11 cellular contexts compared by ENCODE assay signal in genomic region chr1:232600430-232601258, GRCh38. TPM values are rescaled to one million over a fixed set of nuclear protein-coding genes. Genes with fewer than 3 reads are reported as not detected.
A peak's percentile ranks its signal among the peaks of the same experiment; 100 is the strongest.
DNase-seq lines count a peak whose midpoint lies in the region; ATAC-seq and TF ChIP-seq lines count a peak whose summit lies in the region.
"Had no signal": no experiment of that assay in that cellular context is flagged by ENCODE, and none has a peak within 500 bp of the region (broad histone marks: within the 10 kb centered on the region; RNA-seq: fewer than 3 reads in every experiment).

No MANE protein-coding gene starts in this region.

- no peaks in the 10 kb centered on the region for H3K27me3 ChIP-seq in left lung
- no peaks in the 10 kb centered on the region for H3K27me3 ChIP-seq in effector memory CD4-positive, alpha-beta T cell (replicated peaks; ENCODE audit: control insufficient read depth, insufficient read depth, low read length, poor library complexity, severe bottlenecking)

- H3K36me3 ChIP-seq in OCI-LY7 (ENCODE audit: insufficient read depth, low read length): no peaks in the 10 kb centered on the region
- H3K36me3 ChIP-seq in left lung: no peaks in the 10 kb centered on the region
- no peaks in the 10 kb centered on the region for H3K36me3 ChIP-seq in effector memory CD4-positive, alpha-beta T cell (ENCODE audit: control insufficient read depth, insufficient read depth, low read length)

- peaks cover 9% of the 10 kb centered on the region; the same call in 1 of the 2 replicates for H3K79me2 ChIP-seq in OCI-LY7 (ENCODE audit: insufficient read depth, low read depth, low read length)

- H4K20me1 ChIP-seq in OCI-LY7 (ENCODE audit: insufficient read depth, low read length): 0 out of 2 replicates have a peak, but pooled peaks cover 6% of the 10 kb centered on the region

- peak; percentile 28 for ATAC-seq in HG02678 (IDR thresholded peaks at IDR 0.05; ENCODE audit: unreplicated experiment)
- peak; percentile 68 for ATAC-seq in left lung
- ATAC-seq in GM21786 (IDR thresholded peaks at IDR 0.05; ENCODE audit: unreplicated experiment): no peak
- ATAC-seq in GM21717 (IDR thresholded peaks at IDR 0.05; ENCODE audit: unreplicated experiment): no peak

- H2AFZ ChIP-seq in OCI-LY7 (ENCODE audit: low read length): no peak overlapping the region; the same call in 1 of the 2 replicates

- intact Hi-C loops in OCI-LY7 (cut with micrococcal nuclease; ENCODE audit: unreplicated experiment) (no loop called here), left lung (cut with DNase I) (no loop called here)

- H3K4me1 ChIP-seq in OCI-LY7 (ENCODE audit: insufficient read depth, low read length, poor library complexity, severe bottlenecking) (peaks cover 60% of the 10 kb centered on the region), left lung (peaks cover 6 to 39% of the 10 kb centered on the region in 2 donors)
- H3K4me1 ChIP-seq in effector memory CD4-positive, alpha-beta T cell (ENCODE audit: control insufficient read depth, insufficient read depth, low read length, poor library complexity, severe bottlenecking): peaks cover 4% of the 10 kb centered on the region

- peak; percentile 37 for DNase-seq in GM12865 (ENCODE audit: low read depth)
- DNase-seq in OCI-LY7 (ENCODE audit: low spot score): peak; percentile 49
- no peak for DNase-seq in left lung
- no peak for DNase-seq in effector memory CD4-positive, alpha-beta T cell
- DNase-seq in NCI-H1105 (lab: John Stamatoyannopoulos, UW): no peak
- DNase-seq: activated naive CD4-positive, alpha-beta T cell treated with Interleukin-2 at 50 U/mL for 16 hours; nephron progenitor cell had no signal

- peak overlapping the region; percentile 36 for H3K4me2 ChIP-seq in OCI-LY7 (ENCODE audit: low read length)

- no peaks in the 10 kb centered on the region for H3K9me2 ChIP-seq in OCI-LY7 (ENCODE audit: insufficient read depth, low read length)

- CTCF ChIA-PET in OCI-LY7 (lab: Charles Lee; ENCODE audit: unreplicated experiment): no interaction called here

- H3K27ac ChIP-seq in OCI-LY7 (ENCODE audit: low read depth, low read length, poor library complexity, severe bottlenecking) (peak overlapping the region; percentile 42), left lung (peak overlapping the region in 1 of 2 donors; percentile 63)
- H3K27ac ChIP-seq in effector memory CD4-positive, alpha-beta T cell (ENCODE audit: insufficient read depth, low read length, poor library complexity, severe bottlenecking): no peak overlapping the region
- H3K27ac ChIP-seq: HL-60 had no signal

- POLR2A ChIA-PET in OCI-LY7 (lab: Charles Lee): interaction anchor here (0.7 to 8.1 kb wide), 8 partner anchors 10 to 37 kb away, joined by 3 to 115 read pairs (median 6); no protein-coding TSS in a partner anchor

- no peaks in the 10 kb centered on the region for H3K9me3 ChIP-seq in OCI-LY7 (ENCODE audit: low read length)
- H3K9me3 ChIP-seq in left lung: no peaks in the 10 kb centered on the region
- H3K9me3 ChIP-seq in effector memory CD4-positive, alpha-beta T cell (ENCODE audit: control insufficient read depth, low read length): no peaks in the 10 kb centered on the region

- no TSS peak for BruUV-seq in OCI-LY7 (replicated peaks; lab: Mats Ljungman, UMichigan)

- no peak overlapping the region for H3K4me3 ChIP-seq in GM12865 (ENCODE audit: low read depth, low read length)
- H3K4me3 ChIP-seq in OCI-LY7 (ENCODE audit: low read depth, low read length, poor library complexity, severe bottlenecking): peak overlapping the region; percentile 29
- H3K4me3 ChIP-seq in left lung: no peak overlapping the region
- no peak overlapping the region for H3K4me3 ChIP-seq in effector memory CD4-positive, alpha-beta T cell (ENCODE audit: insufficient read depth, low read depth, low read length, poor library complexity, severe bottlenecking)

- TF ChIP-seq CTCF in GM12865 (IDR thresholded peaks at IDR 0.05; ENCODE audit: insufficient read depth, low read depth, low read length, missing control alignments): no peak
- TF ChIP-seq CTCF in OCI-LY7 (conservative IDR thresholded peaks at IDR 0.05; ENCODE audit: low read length): 0 out of 2 replicates have a peak, but pooled peaks have one; percentile 22
- TF ChIP-seq CTCF in left lung (IDR thresholded peaks at IDR 0.05): no peak

RNA-seq across cellular contexts. Expression of gene SIPA1L2, which starts 29.3 kb away (rescaled TPM):
- 13.5 and 16.0 TPM in 2 replicates for total RNA-seq in OCI-LY7 (2014; rRNA removed; shearing (Covaris generic))
- 6.2 and 7.8 TPM in 2 replicates for total RNA-seq in OCI-LY7 (2022)
- 10 to 100 TPM; 19.4 to 28.8 TPM for total RNA-seq in left lung

Comparison
In these comparisons a context has a peak if more than half of its experiments do, and no peak if none do; other contexts are left out.
1. DNase-seq: peak in GM12865 (single experiment) and OCI-LY7 (single experiment); none in left lung (0 of 2), effector memory CD4-positive, alpha-beta T cell (0 of 3) and NCI-H1105 (single experiment).
2. ATAC-seq: peak in HG02678 (single experiment) and left lung (single experiment); none in GM21786 (single experiment) and GM21717 (single experiment).